In the genomic region with DNA sequence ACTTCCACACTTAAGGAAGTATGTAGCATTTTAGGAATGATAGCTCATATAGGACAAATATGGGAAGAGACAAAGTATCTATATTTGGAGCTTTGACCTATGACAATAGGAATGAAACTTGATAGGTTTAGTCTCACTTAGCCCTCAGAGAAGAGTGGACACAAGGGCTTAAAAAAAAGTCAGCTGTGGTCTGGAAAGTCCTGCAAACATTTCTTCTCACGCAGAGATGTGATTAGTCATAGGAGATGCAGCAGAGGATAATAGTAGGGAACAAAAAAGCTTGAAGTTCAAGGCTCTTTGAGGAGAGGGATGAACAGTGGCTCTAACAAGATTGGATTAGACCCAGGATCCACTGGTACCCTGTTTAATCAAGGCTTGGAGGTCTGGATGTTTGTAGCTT, we compare ENCODE assay signal across 12 cellular contexts. TPM values are rescaled to one million over a fixed set of nuclear protein-coding genes. Genes with fewer than 3 reads are reported as not detected.
DNase-seq lines count a peak whose midpoint lies in the region; ATAC-seq, FAIRE-seq and TF ChIP-seq lines count a peak whose summit lies in the region.
"Had no signal": no experiment of that assay in that cellular context is flagged by ENCODE, and none has a peak within 500 bp of the region (broad histone marks: within the 10 kb centered on the region; RNA-seq: fewer than 3 reads in every experiment).

No MANE protein-coding gene starts in this region.

- peaks cover 0 to 45% (median 16%) of the 10 kb centered on the region in 3 donors for H3K27me3 ChIP-seq in stomach

- no peaks in the 10 kb centered on the region for H3K4me1 Mint-ChIP-seq in T-helper 2 cell treated with Interferon-gamma antibody and Interleukin-4, amounts not matched to agents 5 μg/mL and 100 μg/mL, for 36 hours (ENCODE audit: low read depth)

- TF ChIP-seq EP300 in stomach (IDR thresholded peaks at IDR 0.05), result no peak

- peaks cover 19% of the 10 kb centered on the region for H3K27me3 Mint-ChIP-seq in T-helper 2 cell treated with Interferon-gamma antibody and Interleukin-4, amounts not matched to agents 5 μg/mL and 100 μg/mL, for 36 hours (ENCODE audit: low read depth)

- H3K36me3 Mint-ChIP-seq in T-helper 2 cell treated with Interferon-gamma antibody and Interleukin-4, amounts not matched to agents 5 μg/mL and 100 μg/mL, for 36 hours (ENCODE audit: low read depth), result no peaks in the 10 kb centered on the region

- no peaks in the 10 kb centered on the region for H3K9me3 ChIP-seq in stomach
- H3K9me3 ChIP-seq: Caco-2 had no signal

- WGBS in stomach, 5 donors, result 19 to 43% (median 35%) methylated on average over 1 of the region's 1 CpG

- TF ChIP-seq POLR2A in GM12892 (IDR thresholded peaks at IDR 0.05; ENCODE audit: low read depth, low read length) (no peak), stomach (IDR thresholded peaks at IDR 0.05) (no peak)

- intact Hi-C loops in stomach (cut with DNase I; ENCODE audit: low total_unique reads), result no loop called here

- H3K36me3 ChIP-seq in stomach, result no peaks in the 10 kb centered on the region

- no peak overlapping the region for H3K4me3 Mint-ChIP-seq in T-helper 2 cell treated with Interferon-gamma antibody and Interleukin-4, amounts not matched to agents 5 μg/mL and 100 μg/mL, for 36 hours

- no peaks in the 10 kb centered on the region for H3K9me3 Mint-ChIP-seq in T-helper 2 cell treated with Interferon-gamma antibody and Interleukin-4, amounts not matched to agents 5 μg/mL and 100 μg/mL, for 36 hours

- H3K4me3 ChIP-seq in stomach, result no peak overlapping the region

- H3K27ac Mint-ChIP-seq in T-helper 2 cell treated with Interferon-gamma antibody and Interleukin-4, amounts not matched to agents 5 μg/mL and 100 μg/mL, for 36 hours, result no peak overlapping the region

- DNase-seq in COLO829 (ENCODE audit: low spot score) (peak; percentile 48), HT1080 (ENCODE audit: low read depth) (peak; percentile 91), amniotic stem cell (lab: John Stamatoyannopoulos, UW) (peak; percentile 85), kidney tubule cell (ENCODE audit: low spot score) (peak; percentile 20), GM12892 (ENCODE audit: insufficient read length) (no peak), stomach (no peak)
- DNase-seq in T-helper 2 cell treated with Interferon-gamma antibody and Interleukin-4, amounts not matched to agents 5 μg/mL and 100 μg/mL, for 36 hours (ENCODE audit: low spot score), result no peak
- DNase-seq: activated CD4-positive, alpha-beta T cell treated with anti-CD3 and anti-CD28 coated beads for 4 hours; activated effector memory CD4-positive, alpha-beta T cell treated with Interleukin-2 at 50 U/mL for 16 hours; Caco-2; NCI-H524 had no signal

- no peak for TF ChIP-seq CTCF in stomach (IDR thresholded peaks at IDR 0.05)

- no peak for ATAC-seq in HG02973 (IDR thresholded peaks at IDR 0.05; ENCODE audit: unreplicated experiment)

- H3K27ac ChIP-seq in stomach, result no peak overlapping the region

- no peaks in the 10 kb centered on the region for H3K4me1 ChIP-seq in stomach
- H3K4me1 ChIP-seq: Caco-2 had no signal

- FAIRE-seq in GM12892 (lab: Jason Lieb, UNC), result no peak

RNA-seq across cellular contexts. Expression of gene RNF220, which starts 14.8 kb away (rescaled TPM):
- 99.2 and 105 TPM in 2 replicates for total RNA-seq in HT1080 (2014; rRNA removed; shearing (Covaris generic))
- 93.3 and 95.7 TPM in 2 replicates for polyA plus RNA-seq in HT1080 (2015; cell fraction: cytosol; rRNA removed)
- 100 and 104 TPM in 2 replicates for polyA plus RNA-seq in HT1080 (2015; cell fraction: nucleus; rRNA removed)
- 57.5 TPM for polyA plus RNA-seq in GM12892 (2012; ENCODE audit: missing spikeins)
- total RNA-seq in stomach, result 100 to 1,000 TPM in 1 of 5 donors, 10 to 100 TPM in 4; 21.0 to 207 (median 48.7) TPM
- polyA plus RNA-seq in stomach, result 10 to 100 TPM; 41.9 to 49.3 (median 45.6) TPM

RNA-seq across cellular contexts. Expression of gene ERI3, which starts 35.2 kb away (rescaled TPM):
- 74.3 and 80.1 TPM in 2 replicates for total RNA-seq in HT1080 (2014; rRNA removed; shearing (Covaris generic))
- polyA plus RNA-seq in HT1080 (2015; cell fraction: cytosol; rRNA removed), result 67.7 and 78.5 TPM in 2 replicates
- polyA plus RNA-seq in HT1080 (2015; cell fraction: nucleus; rRNA removed), result 45.5 and 57.2 TPM in 2 replicates
- 34.0 TPM for polyA plus RNA-seq in GM12892 (2012; ENCODE audit: missing spikeins)
- total RNA-seq in stomach, result 100 to 1,000 TPM in 1 of 5 donors, 10 to 100 TPM in 4; 18.7 to 110 (median 30.1) TPM
- polyA plus RNA-seq in stomach, result 10 to 100 TPM; 27.1 to 35.9 (median 30.1) TPM

Comparison
In these comparisons a context has a peak if more than half of its experiments do, and no peak if none do; other contexts are left out.
1. DNase-seq: peak in COLO829 (single experiment), HT1080 (single experiment), amniotic stem cell (single experiment) and kidney tubule cell (single experiment); none in GM12892 (single experiment), T-helper 2 cell treated with Interferon-gamma antibody and Interleukin-4, amounts not matched to agents 5 μg/mL and 100 μg/mL, for 36 hours (single experiment) and stomach (single experiment).